ENCODE assay signal across 20 cellular contexts in the genomic region with DNA sequence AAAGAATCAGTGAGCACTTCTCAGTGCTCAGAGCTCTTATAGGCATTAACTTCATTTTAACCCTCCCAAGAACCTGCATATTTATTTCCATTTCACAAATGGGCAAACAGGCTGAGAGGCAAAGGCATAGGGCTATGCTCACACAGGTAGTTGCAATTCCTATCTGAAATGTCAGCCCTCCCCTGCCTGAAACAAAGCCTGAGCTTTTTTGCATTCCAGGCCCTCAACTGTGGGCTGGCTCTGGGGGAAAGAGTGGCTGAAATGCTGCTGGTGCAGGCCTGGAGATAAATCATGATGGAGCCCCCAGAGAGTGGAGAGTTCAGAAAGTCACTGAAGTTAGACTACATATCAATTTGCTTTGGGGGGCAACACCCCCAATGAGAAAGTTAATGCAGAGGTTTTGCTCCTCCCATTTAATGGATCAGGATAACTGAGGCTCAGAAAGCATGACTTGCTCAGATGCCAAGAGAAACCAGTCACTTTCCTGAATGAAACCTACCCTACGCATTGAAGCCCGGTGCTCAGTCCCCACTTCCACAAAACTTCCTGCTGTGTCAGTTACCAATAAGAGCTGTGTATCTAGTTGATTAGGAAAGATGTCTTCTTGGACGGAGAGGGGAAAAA. TPM values are rescaled to one million over a fixed set of nuclear protein-coding genes. Genes with fewer than 3 reads are reported as not detected.
"Had no signal": no experiment of that assay in that cellular context is flagged by ENCODE, and none has a peak within 500 bp of the region (broad histone marks: within the 10 kb centered on the region; RNA-seq: fewer than 3 reads in every experiment).

No MANE protein-coding gene starts in this region.

- ATAC-seq: Panc1, PC-3, Right ventricle myocardium inferior, SK-N-SH treated with all-trans-retinoic acid at 6 μM for 48 hours had no signal

- H3K9me3 ChIP-seq: MG63, SJCRH30 had no signal

- H3K27me3 ChIP-seq: SJCRH30 had no signal

- DNase-seq: Karpas-422; KG1; MG63; NCI-H1436; NCI-H187; NCI-H2029 treated with DMSO at 0.1 percent for 48 hours; NCI-H226; NCI-H446; NCI-H510A; NCI-H774; NK-92 treated with Interleukin-12 subunit alpha and Interleukin-12 subunit beta, amount 100 ng/mL, for 24 hours; PC-3; SHP77 treated with DMSO at 0.1 percent for 48 hours; SJCRH30 had no signal

- FAIRE-seq: HTR-8/SVneo had no signal

- H3K4me3 ChIP-seq: MG63, SJCRH30 had no signal

- H3K27ac ChIP-seq: HL-60, SJCRH30 had no signal

- H3K36me3 ChIP-seq: MG63, SJCRH30 had no signal

RNA-seq across cellular contexts. Expression of gene DRD1, which starts 5.6 kb away (rescaled TPM):
- total RNA-seq: OCI-LY7, PC-3, Right ventricle myocardium inferior, SJCRH30 had no signal
